ENCODE assay signal across 9 cellular contexts in the genomic region with DNA sequence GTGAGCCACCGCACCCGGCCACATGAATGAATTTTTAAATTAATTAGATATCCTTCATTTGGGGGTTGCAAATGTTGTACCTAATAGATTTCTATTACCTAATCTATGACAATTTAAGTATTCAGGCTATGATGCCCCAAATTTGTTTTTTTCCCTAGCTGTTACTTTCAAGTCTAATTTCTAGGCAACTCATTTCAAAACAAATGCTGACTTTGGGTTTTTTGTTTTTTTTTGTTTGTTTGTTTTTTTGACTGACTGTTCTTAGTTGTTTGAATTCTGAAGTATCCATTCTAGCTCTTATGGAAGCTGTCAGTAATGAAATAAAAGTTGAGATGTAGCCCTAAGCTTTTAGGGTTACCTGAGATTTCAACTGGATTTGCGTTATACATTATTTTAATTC.
"Had no signal": no experiment of that assay in that cellular context is flagged by ENCODE, and none has a peak within 500 bp of the region (broad histone marks: within the 10 kb centered on the region; RNA-seq: fewer than 3 reads in every experiment).

No MANE protein-coding gene starts in this region.

- H3K4me2 ChIP-seq: KMS-11 had no signal

- H3K4me1 ChIP-seq: HAP-1 had no signal

- H3K36me3 ChIP-seq: HAP-1 had no signal

- H3K9ac ChIP-seq: GM23248, KMS-11 had no signal

- DNase-seq: GM23248, GOT3, H7, HFFc6, KBM-7 had no signal

- H3K4me3 ChIP-seq: GM23248, HAP-1 had no signal

- H3K27ac ChIP-seq: GM23248, KMS-11 had no signal

- FAIRE-seq: HTR-8/SVneo had no signal

- H3K9me3 ChIP-seq: HAP-1 had no signal

- H2AFZ ChIP-seq: GM23248 had no signal

- ATAC-seq: HCT116 had no signal
